Comparison of ENCODE assay signal across 27 cellular contexts in the genomic region with DNA sequence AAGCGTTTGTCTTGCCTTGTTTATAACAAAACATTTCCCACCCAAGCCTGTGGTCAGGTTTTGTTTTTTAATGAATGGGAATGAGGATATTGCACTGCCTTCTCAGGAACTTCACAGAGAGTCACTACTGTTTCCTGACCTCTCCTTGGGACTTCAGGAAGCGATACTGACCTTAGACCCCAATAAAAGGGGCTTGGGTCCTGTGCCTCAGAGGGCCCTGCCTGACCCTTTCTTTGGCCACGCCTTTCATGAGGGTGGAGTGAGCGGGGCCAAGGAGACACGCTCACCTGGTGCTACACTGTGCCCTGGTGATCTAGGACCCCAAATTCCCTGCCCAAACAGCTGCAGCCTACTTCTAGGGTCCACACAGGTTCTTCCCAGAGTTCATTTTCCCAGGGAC.
"Had no signal": no experiment of that assay in that cellular context is flagged by ENCODE, and none has a peak within 500 bp of the region (broad histone marks: within the 10 kb centered on the region; RNA-seq: fewer than 3 reads in every experiment).

No MANE protein-coding gene starts in this region.

- H3K4me3 Mint-ChIP-seq: mesothelial cell of epicardium; naive thymus-derived CD4-positive, alpha-beta T cell; natural killer cell treated with Interleukin-12 subunit alpha and Interleukin-12 subunit beta and Interleukin-15 and Interleukin-18, amount 100 ng/mL, for 72 hours; neural crest cell; stimulated activated naive B cell treated with anti-CD40 and anti-IgM and Interleukin-4, amounts not matched to agents 10 μg/mL and 1 μg/mL and 100 μg/mL, for 72 hours had no signal

- H3K4me1 Mint-ChIP-seq: mesothelial cell of epicardium; stimulated activated naive B cell treated with anti-CD40 and anti-IgM and Interleukin-4, amounts not matched to agents 10 μg/mL and 1 μg/mL and 100 μg/mL, for 72 hours had no signal

- H3K36me3 Mint-ChIP-seq: mesothelial cell of epicardium; natural killer cell treated with Interleukin-12 subunit alpha and Interleukin-12 subunit beta and Interleukin-15 and Interleukin-18, amount 100 ng/mL, for 72 hours had no signal

- H3K36me3 ChIP-seq: left lung, neutrophil, ovary, right atrium auricular region, right lobe of liver, stomach, thyroid gland, transverse colon, upper lobe of left lung, vagina had no signal

- H3K9me3 Mint-ChIP-seq: natural killer cell treated with Interleukin-12 subunit alpha and Interleukin-12 subunit beta and Interleukin-15 and Interleukin-18, amount 100 ng/mL, for 72 hours; neural crest cell; stimulated activated naive B cell treated with anti-CD40 and anti-IgM and Interleukin-4, amounts not matched to agents 10 μg/mL and 1 μg/mL and 100 μg/mL, for 72 hours had no signal

- ATAC-seq: left cardiac atrium; left lung; stimulated activated naive B cell treated with anti-CD40 and anti-IgM and Interleukin-4, amounts not matched to agents 10 μg/mL and 1 μg/mL and 100 μg/mL, for 72 hours; stimulated activated naive CD8-positive, alpha-beta T cell treated with anti-CD3 and anti-CD28 coated beads, Interleukin-15, Interleukin-2, amounts not matched to agents 100 U/mL and 50 U/mL, for 24 hours had no signal

- H3K27ac ChIP-seq: left lung, neutrophil, ovary, right atrium auricular region, right lobe of liver, stomach, testis, thyroid gland, transverse colon, upper lobe of left lung, vagina had no signal

- H3K27ac Mint-ChIP-seq: mesothelial cell of epicardium; naive thymus-derived CD4-positive, alpha-beta T cell; natural killer cell treated with Interleukin-12 subunit alpha and Interleukin-12 subunit beta and Interleukin-15 and Interleukin-18, amount 100 ng/mL, for 72 hours; progenitor cell of endocrine pancreas; stimulated activated naive B cell treated with anti-CD40 and anti-IgM and Interleukin-4, amounts not matched to agents 10 μg/mL and 1 μg/mL and 100 μg/mL, for 72 hours had no signal

- H3K27me3 ChIP-seq: ovary, right atrium auricular region, right lobe of liver, testis, thyroid gland, upper lobe of left lung, vagina had no signal

- H3K4me3 ChIP-seq: left lung, lung, ovary, right atrium auricular region, right lobe of liver, stomach, testis, thyroid gland, transverse colon, upper lobe of left lung, vagina had no signal

- H3K4me1 ChIP-seq: left lung, right atrium auricular region, right lobe of liver, stomach, testis, thyroid gland, upper lobe of left lung, vagina had no signal

- DNase-seq: hippocampal formation; kidney glomerular epithelial cell; left cardiac atrium; left lung; naive thymus-derived CD4-positive, alpha-beta T cell; occipital lobe; ovary; right lobe of liver; stimulated activated CD4-positive, alpha-beta T cell treated with anti-CD3 and anti-CD28 coated beads, Interleukin-12 subunit alpha, Interleukin-12 subunit beta, amount 100 ng/mL, for 4 hours; stimulated activated CD4-positive, alpha-beta T cell treated with anti-CD3 and anti-CD28 coated beads, Interleukin-15, amount 100 ng/mL, for 24 hours; stimulated activated CD4-positive, alpha-beta T cell treated with anti-CD3 and anti-CD28 coated beads, Interleukin-2, amount 100 ng/mL, for 24 hours; stimulated activated CD4-positive, alpha-beta T cell treated with anti-CD3 and anti-CD28 coated beads, Interleukin-4, amount 100 ng/mL, for 1 hour; stimulated activated naive B cell treated with anti-CD40 and anti-IgM and Interleukin-4, amounts not matched to agents 10 μg/mL and 1 μg/mL and 100 μg/mL, for 72 hours; stimulated activated naive CD8-positive, alpha-beta T cell treated with anti-CD3 and anti-CD28 coated beads, Interleukin-15, Interleukin-2, amounts not matched to agents 100 U/mL and 50 U/mL, for 24 hours; stomach; testis; thyroid gland; transverse colon; upper lobe of left lung had no signal

- H3K9me3 ChIP-seq: left lung, neutrophil, ovary, right lobe of liver, stomach, testis, thyroid gland, transverse colon, upper lobe of left lung, vagina had no signal
